In genomic region chr3:27115352-27115751, GRCh38 we compare ENCODE assay signal across 31 cellular contexts.
A peak's percentile ranks its signal among the peaks of the same experiment; 100 is the strongest.
DNase-seq lines count a peak whose midpoint lies in the region; ATAC-seq, FAIRE-seq and TF ChIP-seq lines count a peak whose summit lies in the region.
"Had no signal": no experiment of that assay in that cellular context is flagged by ENCODE, and none has a peak within 500 bp of the region (broad histone marks: within the 10 kb centered on the region; RNA-seq: fewer than 3 reads in every experiment).

No MANE protein-coding gene starts in this region.

- TF ChIP-seq CTCF in HepG2 (CRISPR knock-in tag; IDR thresholded peaks at IDR 0.05) (no peak), right lobe of liver (IDR thresholded peaks at IDR 0.05) (no peak)

- no peak for FAIRE-seq in HepG2 (lab: Jason Lieb, UNC)
- FAIRE-seq: A204.1, A549, D721Med had no signal

- no peaks in the 10 kb centered on the region for H3K9me3 ChIP-seq in HepG2 (ENCODE audit: low read length)
- H3K9me3 ChIP-seq in right lobe of liver = no peaks in the 10 kb centered on the region
- no peaks in the 10 kb centered on the region for H3K9me3 ChIP-seq in HUES48 (ENCODE audit: control insufficient read depth, insufficient read depth, low read length)
- H3K9me3 ChIP-seq in HUES64 (ENCODE audit: insufficient read depth, low read depth, low read length) = no peaks in the 10 kb centered on the region
- H3K9me3 ChIP-seq: A549; BE2C; BLaER1; BLaER1 treated with 17β-estradiol and CSF1 and Interleukin-3, amounts not matched to agents 10 nM and 100 nM; Caco-2 had no signal

- H3K4me3 ChIP-seq in HepG2 (replicated peaks in 1 of 3; ENCODE audit: insufficient read depth in 1 of 3, low read depth in 2 of 3, low read length in 3 of 3) (no peak overlapping the region), right lobe of liver (no peak overlapping the region), HUES48 (ENCODE audit: low read depth, low read length) (no peak overlapping the region), HUES64 (ENCODE audit: low read length) (no peak overlapping the region)
- H3K4me3 ChIP-seq: A549; BLaER1; BLaER1 treated with 17β-estradiol and CSF1 and Interleukin-3, amounts not matched to agents 10 nM and 100 nM had no signal

- ATAC-seq in HepG2 (peak; percentile 27; the same call in 1 of the 3 replicates), right lobe of liver (no peak)
- ATAC-seq: CD8-positive, alpha-beta T cell had no signal

- WGBS in HepG2 (ENCODE audit: low lambda C conversion rate) = 30% methylated on average over 1 of the region's 1 CpG
- WGBS in right lobe of liver (ENCODE audit: insufficient coverage, low coverage, low lambda C conversion rate, missing lambda C conversion rate) = 95% methylated on average over 1 of the region's 1 CpG
- WGBS in HUES64 = no CpG with 5 or more reads among the region's 1 CpG

- H3K4me1 ChIP-seq in HepG2 (ENCODE audit: insufficient read depth, low read length) = peaks cover 26% of the 10 kb centered on the region
- no peaks in the 10 kb centered on the region for H3K4me1 ChIP-seq in right lobe of liver
- H3K4me1 ChIP-seq in HUES48 (ENCODE audit: control insufficient read depth, insufficient read depth, low read length) = peaks cover 15% of the 10 kb centered on the region; the same call in 1 of the 2 replicates
- H3K4me1 ChIP-seq in HUES64 (ENCODE audit: insufficient read depth, low read length) = peaks cover 13% of the 10 kb centered on the region
- H3K4me1 ChIP-seq: A549, BE2C, BLaER1, Caco-2 had no signal

- H3K9ac ChIP-seq in HepG2 (ENCODE audit: insufficient read depth, low read depth, low read length) = no peak overlapping the region
- H3K9ac ChIP-seq in HUES48 (ENCODE audit: low read depth, low read length) = no peak overlapping the region
- H3K9ac ChIP-seq in HUES64 (ENCODE audit: low read depth, low read length) = no peak overlapping the region
- H3K9ac ChIP-seq: BLaER1; BLaER1 treated with 17β-estradiol and CSF1 and Interleukin-3, amounts not matched to agents 10 nM and 100 nM had no signal

- DNase-seq in HepG2 (ENCODE audit: low spot score) (peak; percentile 64), right lobe of liver (no peak), cerebellum (ENCODE audit: low spot score) (no peak), substantia nigra (lab: John Stamatoyannopoulos, UW) (no peak)
- DNase-seq: 8988T; ACHN; AML-193; BE2C; C1 segment of cervical spinal cord; Caco-2; Calu3; CD4-positive, alpha-beta memory T cell; CD4-positive, alpha-beta T cell; CD4-positive, CD25-positive, alpha-beta regulatory T cell; CD8-positive, alpha-beta memory T cell; CD8-positive, alpha-beta T cell; COR-L47; DMS 273 treated with DMSO at 0.1 percent for 48 hours; DMS153; DMS79; DMS79 treated with DMSO at 0.1 percent for 48 hours; DND-41 had no signal

- peak overlapping the region; percentile 2; the same call in 1 of the 2 replicates for H3K4me2 ChIP-seq in HepG2 (ENCODE audit: low read depth, low read length)
- H3K4me2 ChIP-seq: A549; BLaER1; BLaER1 treated with 17β-estradiol and CSF1 and Interleukin-3, amounts not matched to agents 10 nM and 100 nM had no signal

- CTCF ChIA-PET in HepG2 (lab: Yijun Ruan, JAX; ENCODE audit: low intra/inter-chr PET ratio, low total read pairs) = no interaction called here

- H3K27ac ChIP-seq in HepG2 (ENCODE audit: extremely low read length, insufficient read depth, low read length) (no peak overlapping the region), right lobe of liver (no peak overlapping the region), HUES48 (ENCODE audit: low read depth, low read length) (peak overlapping the region; percentile 31), HUES64 (ENCODE audit: low read depth, low read length) (0 out of 2 replicates have a peak overlapping the region, but pooled peaks have one; percentile 7), substantia nigra (ENCODE audit: low read depth, low read length, poor library complexity, severe bottlenecking) (no peak overlapping the region)
- H3K27ac ChIP-seq: 22Rv1; A549; BLaER1; BLaER1 treated with 17β-estradiol and CSF1 and Interleukin-3, amounts not matched to agents 10 nM and 100 nM; C4-2B had no signal

- POLR2A ChIA-PET in HepG2 (lab: Yijun Ruan, JAX) = interaction anchor here (0.8 to 2.3 kb wide), 2 partner anchors 10 to 15 kb away, joined by 3 to 5 read pairs; no protein-coding TSS in a partner anchor

- TF ChIP-seq EP300 in HepG2 (IDR thresholded peaks at IDR 0.05; ENCODE audit: low read depth in 2 of 2, low read length in 2 of 2) (peak in 1 of 2 experiments; percentile 47; a peak in 1 of 4 replicates), HepG2 (CRISPR knock-in tag; IDR thresholded peaks at IDR 0.05; ENCODE audit: borderline replicate concordance) (no peak)

- intact Hi-C loops in HepG2 (cut with micrococcal nuclease; ENCODE audit: unreplicated experiment) = no loop called here
- intact Hi-C loops in right lobe of liver (cut with DNase I) = no loop called here

- no peaks in the 10 kb centered on the region for H3K27me3 ChIP-seq in HepG2 (ENCODE audit: control insufficient read depth in 1 of 2, insufficient read depth in 2 of 2, low read length in 2 of 2)
- no peaks in the 10 kb centered on the region for H3K27me3 ChIP-seq in right lobe of liver
- no peaks in the 10 kb centered on the region for H3K27me3 ChIP-seq in HUES48 (ENCODE audit: control insufficient read depth, insufficient read depth, low read length)
- no peaks in the 10 kb centered on the region for H3K27me3 ChIP-seq in HUES64 (ENCODE audit: insufficient read depth, low read length)
- H3K27me3 ChIP-seq: BE2C; BLaER1; BLaER1 treated with 17β-estradiol and CSF1 and Interleukin-3, amounts not matched to agents 10 nM and 100 nM had no signal

- no peak overlapping the region for H2AFZ ChIP-seq in HepG2 (ENCODE audit: low read length)

- no peaks in the 10 kb centered on the region for H3K36me3 ChIP-seq in HepG2 (replicated peaks in 1 of 2; ENCODE audit: control insufficient read depth in 1 of 2, insufficient read depth in 2 of 2, low read length in 2 of 2)
- no peaks in the 10 kb centered on the region for H3K36me3 ChIP-seq in right lobe of liver
- H3K36me3 ChIP-seq in HUES48 (ENCODE audit: control insufficient read depth, insufficient read depth, low read length) = no peaks in the 10 kb centered on the region
- H3K36me3 ChIP-seq in HUES64 (ENCODE audit: insufficient read depth, low read length) = no peaks in the 10 kb centered on the region
- H3K36me3 ChIP-seq: BE2C, BLaER1 had no signal

- no peak for TF ChIP-seq POLR2A in HepG2 (IDR thresholded peaks at IDR 0.05; ENCODE audit: insufficient read depth in 1 of 2, low read depth in 2 of 2, low read length in 2 of 2)
- no peak for TF ChIP-seq POLR2A in right lobe of liver (IDR thresholded peaks at IDR 0.05)

- no TSS peak for BruUV-seq in HepG2 (replicated peaks; lab: Mats Ljungman, UMichigan)

- TF ChIP-seq RAD21 in HepG2 (CRISPR knock-in tag; IDR thresholded peaks at IDR 0.05) = no peak

- no peaks in the 10 kb centered on the region for H3K79me2 ChIP-seq in HepG2 (ENCODE audit: insufficient read depth, low read length)

- H4K20me1 ChIP-seq in HepG2 (ENCODE audit: insufficient read depth, low read length) = no peaks in the 10 kb centered on the region
- H4K20me1 ChIP-seq: BLaER1; BLaER1 treated with 17β-estradiol and CSF1 and Interleukin-3, amounts not matched to agents 10 nM and 100 nM had no signal

- in situ Hi-C loops in HepG2 (cut with HindIII; ENCODE audit: extremely low pct_ligation_motif_present, low pct_unique_long_range_greater_than_20kb) = no loop called here

TF ChIP-seq in HepG2, 621 proteins besides CTCF, POLR2A, EP300 and RAD21 (continues in another document):
- TF ChIP-seq U2AF1 (optimal IDR thresholded peaks at IDR 0.05; ENCODE audit: low read depth, low read length) (no peak), ZFP82 (CRISPR knock-in tag; IDR thresholded peaks at IDR 0.05; ENCODE audit: borderline replicate concordance) (no peak), ARID5B (CRISPR knock-in tag; IDR thresholded peaks at IDR 0.05) (peak; percentile 53; the same call in 1 of the 2 replicates), HOXA3 (CRISPR knock-in tag; IDR thresholded peaks at IDR 0.05) (no peak), ZNF251 (CRISPR knock-in tag; IDR thresholded peaks at IDR 0.05) (no peak), ZFX (CRISPR knock-in tag; IDR thresholded peaks at IDR 0.05; ENCODE audit: low read depth) (no peak), FOXO1 (CRISPR knock-in tag; IDR thresholded peaks at IDR 0.05) (no peak), GABPB1 (CRISPR knock-in tag; IDR thresholded peaks at IDR 0.05) (no peak), ZNF430 (CRISPR knock-in tag; IDR thresholded peaks at IDR 0.05) (no peak)

Comparison
In these comparisons a context has a peak if more than half of its experiments do, and no peak if none do; other contexts are left out.
1. H3K27ac ChIP-seq: peak in HUES48 (single experiment) and HUES64 (single experiment); none in HepG2 (single experiment), right lobe of liver (0 of 3) and substantia nigra (single experiment).